Comparison of ENCODE assay signal across 11 cellular contexts in genomic region chr3:64214697-64215018, GRCh38. TPM values are rescaled to one million over a fixed set of nuclear protein-coding genes. Genes with fewer than 3 reads are reported as not detected.
A peak's percentile ranks its signal among the peaks of the same experiment; 100 is the strongest.
DNase-seq lines count a peak whose midpoint lies in the region; ATAC-seq and TF ChIP-seq lines count a peak whose summit lies in the region.
"Had no signal": no experiment of that assay in that cellular context is flagged by ENCODE, and none has a peak within 500 bp of the region (broad histone marks: within the 10 kb centered on the region; RNA-seq: fewer than 3 reads in every experiment).

No MANE protein-coding gene starts in this region.

- in situ Hi-C loops in GM23248 (cut with MboI) (no loop called here), mammary epithelial cell (cut with MboI; ENCODE audit: low sequenced_read_pairs in 2 of 2) (no loop called here)

- H3K4me1 ChIP-seq in GM23248 (ENCODE audit: insufficient read depth), result peaks cover 48% of the 10 kb centered on the region
- peaks cover 53% of the 10 kb centered on the region for H3K4me1 ChIP-seq in mammary epithelial cell (ENCODE audit: insufficient read depth, low read length)
- H3K4me1 ChIP-seq in stomach, result peaks cover 30 to 92% (median 63%) of the 10 kb centered on the region in 4 donors

- peak overlapping the region; percentile 95 for H3K27ac ChIP-seq in GM23248
- peak overlapping the region; percentile 83 for H3K27ac ChIP-seq in mammary epithelial cell (ENCODE audit: insufficient read depth, low read depth, low read length)
- H3K27ac ChIP-seq in stomach, result peak overlapping the region in 4 of 5 donors; percentile 76 to 89 (median 80)

- ATAC-seq in GM18858 (IDR thresholded peaks at IDR 0.05; ENCODE audit: unreplicated experiment) (no peak), GM21367 (IDR thresholded peaks at IDR 0.05; ENCODE audit: unreplicated experiment) (no peak)

- H3F3A ChIP-seq in GM23248 (ENCODE audit: insufficient read depth), result peaks cover 56% of the 10 kb centered on the region

- H3K4me3 ChIP-seq in GM23248, result peak overlapping the region; percentile 71
- peak overlapping the region; percentile 28 to 46 (median 44) for H3K4me3 ChIP-seq in mammary epithelial cell (replicated peaks in 1 of 3; ENCODE audit: insufficient read depth in 1 of 3, low read depth in 2 of 3, low read length in 3 of 3)
- no peak overlapping the region for H3K4me3 ChIP-seq in stomach
- H3K4me3 ChIP-seq: MG63 had no signal

- WGBS in GM23248 (ENCODE audit: low coverage in 1 of 2, low lambda C conversion rate in 2 of 2, missing lambda C conversion rate in 2 of 2), 2 experiments, result 1 to 2% methylated on average over 9 of the region's 9 CpGs
- WGBS in mammary epithelial cell (ENCODE audit: low coverage, missing lambda C conversion rate), result 0% methylated on average over 8 of the region's 9 CpGs
- 58 to 81% (median 75%) methylated on average over 9 of the region's 9 CpGs for WGBS in stomach, 5 donors

- intact Hi-C loops in mammary epithelial cell (cut with micrococcal nuclease) (no loop called here), stomach (cut with DNase I; ENCODE audit: low total_unique reads) (no loop called here)

- H3K36me3 ChIP-seq in GM23248 (ENCODE audit: low read depth) (no peaks in the 10 kb centered on the region), mammary epithelial cell (ENCODE audit: insufficient read depth, low read length) (no peaks in the 10 kb centered on the region), stomach (no peaks in the 10 kb centered on the region)
- H3K36me3 ChIP-seq: MG63 had no signal

- peak; percentile 93 for DNase-seq in GM23248
- DNase-seq in mammary epithelial cell, result peak; percentile 65
- peak; percentile 41 for DNase-seq in kidney glomerular epithelial cell (lab: John Stamatoyannopoulos, UW)
- no peak for DNase-seq in stomach
- DNase-seq in NCI-H446 (lab: John Stamatoyannopoulos, UW), result no peak
- DNase-seq in activated CD4-positive, alpha-beta T cell treated with anti-CD3 and anti-CD28 coated beads for 4 hours, result no peak
- DNase-seq: MG63; stimulated activated naive CD4-positive, alpha-beta T cell treated with Interleukin-2 at 50 U/mL for 16 hours had no signal

- dilution Hi-C loops in mammary epithelial cell (cut with HindIII; ENCODE audit: low sequenced_read_pairs), result loop anchor here (5.0 kb wide), 1 partner anchor 48 kb away; no protein-coding TSS in a partner anchor

- CTCF ChIA-PET in mammary epithelial cell (lab: Charles Lee; ENCODE audit: low non-redundant PET), result no interaction called here

- TF ChIP-seq CTCF in mammary epithelial cell (conservative IDR thresholded peaks at IDR 0.05 in 1 of 2, IDR thresholded peaks at IDR 0.05 in 1 of 2; ENCODE audit: extremely low read depth in 1 of 2, insufficient read depth in 1 of 2, low read depth in 1 of 2, low read length in 2 of 2) (no peak), stomach (IDR thresholded peaks at IDR 0.05) (no peak)

- H3K9me2 ChIP-seq in GM23248 (ENCODE audit: insufficient read depth), result no peaks in the 10 kb centered on the region

- H3K27me3 ChIP-seq in GM23248 (replicated peaks; ENCODE audit: insufficient read depth), result no peaks in the 10 kb centered on the region
- no peaks in the 10 kb centered on the region for H3K27me3 ChIP-seq in mammary epithelial cell (ENCODE audit: insufficient read depth, low read length)
- no peaks in the 10 kb centered on the region for H3K27me3 ChIP-seq in stomach
- H3K27me3 ChIP-seq: MG63 had no signal

- H3K9me3 ChIP-seq in GM23248 (ENCODE audit: low read depth) (no peaks in the 10 kb centered on the region), mammary epithelial cell (replicated peaks; ENCODE audit: insufficient read depth, low read length) (no peaks in the 10 kb centered on the region), stomach (no peaks in the 10 kb centered on the region)
- H3K9me3 ChIP-seq: MG63 had no signal

- no peaks in the 10 kb centered on the region for H4K20me1 ChIP-seq in GM23248 (ENCODE audit: insufficient read depth)
- H4K20me1 ChIP-seq in mammary epithelial cell (ENCODE audit: insufficient read depth, low read length), result no peaks in the 10 kb centered on the region

- TF ChIP-seq POLR2A in stomach (IDR thresholded peaks at IDR 0.05), result no peak

- peak overlapping the region; percentile 86 for H3K9ac ChIP-seq in GM23248
- peak overlapping the region; percentile 55 for H3K9ac ChIP-seq in mammary epithelial cell (ENCODE audit: insufficient read depth, low read length)

- peaks cover 94% of the 10 kb centered on the region for H3K79me2 ChIP-seq in GM23248 (ENCODE audit: insufficient read depth)
- H3K79me2 ChIP-seq in mammary epithelial cell (ENCODE audit: insufficient read depth, low read length), result peaks cover 90% of the 10 kb centered on the region

- BruUV-seq in mammary epithelial cell (replicated peaks; lab: Mats Ljungman, UMichigan), result no TSS peak

- TF ChIP-seq EP300 in stomach (IDR thresholded peaks at IDR 0.05), result no peak

- H3K4me2 ChIP-seq in GM23248 (ENCODE audit: unreplicated experiment) (peak overlapping the region; percentile 93), mammary epithelial cell (ENCODE audit: insufficient read depth, low read depth, low read length) (peak overlapping the region; percentile 84)

- H2AFZ ChIP-seq in GM23248, result peak overlapping the region; percentile 61
- H2AFZ ChIP-seq in mammary epithelial cell (ENCODE audit: low read depth, low read length), result peak overlapping the region; percentile 58

RNA-seq across cellular contexts. Expression of gene PRICKLE2, which starts 10.6 kb away (rescaled TPM):
- 19.6 and 24.8 TPM in 2 replicates for total RNA-seq in GM23248 (2014; rRNA removed; shearing (Covaris generic))
- 7.0 and 7.3 TPM in 2 replicates for polyA plus RNA-seq in GM23248 (2016; fragmentation: Nextera tagmentation; extraction: Ambion mirVana)
- total RNA-seq in mammary epithelial cell, result 10 to 100 TPM; 23.2 to 50.5 TPM
- polyA plus RNA-seq in mammary epithelial cell, result 8.6 TPM
- polyA minus RNA-seq in mammary epithelial cell, result 50.8 TPM
- total RNA-seq in stomach, result 10 to 100 TPM; 10.7 to 59.1 (median 42.5) TPM
- 1 to 10 TPM; 3.7 to 4.0 (median 3.8) TPM for polyA plus RNA-seq in stomach
- total RNA-seq: activated T-helper 2 cell treated with anti-CD3 and anti-CD28 coated beads, Interferon-gamma antibody, Interleukin-2, Interleukin-4, amounts not matched to agents 10 μg/mL and 5 μg/mL and 100 μg/mL, durations not matched to agents 14 hours and 24 hours and 36 hours had no signal

Comparison
In these comparisons a context has a peak if more than half of its experiments do, and no peak if none do; other contexts are left out.
1. DNase-seq: peak in GM23248 (single experiment), mammary epithelial cell (single experiment) and kidney glomerular epithelial cell (single experiment); none in stomach (single experiment), NCI-H446 (0 of 2) and activated CD4-positive, alpha-beta T cell treated with anti-CD3 and anti-CD28 coated beads for 4 hours (0 of 2).
2. H3K4me3 ChIP-seq: peak in GM23248 (single experiment) and mammary epithelial cell (3 of 3); none in stomach (0 of 4).
3. Peak in every context shown above with its lines, with median percentiles within 50 percentile points of each other: H3K27ac ChIP-seq.